1 cellular context compared by ENCODE assay signal in the genomic region with DNA sequence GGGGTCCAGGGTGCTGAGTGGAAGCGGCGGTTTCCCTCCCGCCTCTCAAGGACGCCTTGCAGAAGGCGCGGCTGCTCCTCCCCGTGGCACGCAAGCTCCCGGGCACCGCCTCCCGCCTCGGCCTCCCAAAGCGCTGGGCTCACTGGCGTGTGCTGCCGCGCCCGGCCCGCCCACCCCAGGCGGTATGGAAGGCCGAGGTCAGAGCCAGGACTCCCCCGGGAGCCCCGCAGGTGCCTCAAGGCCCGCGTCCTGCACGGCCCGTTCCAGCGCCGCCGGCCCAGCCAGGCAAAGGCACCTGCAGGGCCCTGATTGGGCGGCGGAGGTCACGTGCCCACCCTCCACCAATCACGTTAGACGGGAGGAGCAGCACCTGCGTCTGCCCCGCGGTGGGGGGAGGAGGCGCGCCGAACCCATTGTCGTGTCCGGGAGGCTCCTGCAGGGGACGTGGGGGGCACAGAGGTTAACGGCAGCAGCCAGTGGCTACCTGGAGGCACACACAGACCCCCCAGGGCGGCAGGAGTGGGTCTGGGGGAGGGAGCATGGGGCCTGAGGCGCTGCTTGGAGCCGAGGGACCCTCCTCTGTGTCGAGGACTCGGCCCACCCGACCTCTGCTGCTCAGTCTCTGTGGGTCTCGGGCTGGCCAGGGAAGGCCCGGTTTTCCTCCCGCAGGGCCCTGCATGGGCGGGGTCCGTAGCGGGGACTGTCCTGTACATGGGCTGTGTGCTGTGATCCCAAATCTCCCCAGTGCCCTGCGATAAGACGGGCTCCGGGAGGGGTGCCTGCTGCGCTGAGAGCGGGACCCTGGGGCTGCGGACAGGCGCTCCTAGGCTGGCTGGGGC.
TF ChIP-seq lines count a peak whose summit lies in the region.

No MANE protein-coding gene starts in this region.

TF ChIP-seq in K562, 482 proteins besides CTCF, POLR2A, EP300 and RAD21 (continued from another document and continues in another):
- TF ChIP-seq, protein P1, sequence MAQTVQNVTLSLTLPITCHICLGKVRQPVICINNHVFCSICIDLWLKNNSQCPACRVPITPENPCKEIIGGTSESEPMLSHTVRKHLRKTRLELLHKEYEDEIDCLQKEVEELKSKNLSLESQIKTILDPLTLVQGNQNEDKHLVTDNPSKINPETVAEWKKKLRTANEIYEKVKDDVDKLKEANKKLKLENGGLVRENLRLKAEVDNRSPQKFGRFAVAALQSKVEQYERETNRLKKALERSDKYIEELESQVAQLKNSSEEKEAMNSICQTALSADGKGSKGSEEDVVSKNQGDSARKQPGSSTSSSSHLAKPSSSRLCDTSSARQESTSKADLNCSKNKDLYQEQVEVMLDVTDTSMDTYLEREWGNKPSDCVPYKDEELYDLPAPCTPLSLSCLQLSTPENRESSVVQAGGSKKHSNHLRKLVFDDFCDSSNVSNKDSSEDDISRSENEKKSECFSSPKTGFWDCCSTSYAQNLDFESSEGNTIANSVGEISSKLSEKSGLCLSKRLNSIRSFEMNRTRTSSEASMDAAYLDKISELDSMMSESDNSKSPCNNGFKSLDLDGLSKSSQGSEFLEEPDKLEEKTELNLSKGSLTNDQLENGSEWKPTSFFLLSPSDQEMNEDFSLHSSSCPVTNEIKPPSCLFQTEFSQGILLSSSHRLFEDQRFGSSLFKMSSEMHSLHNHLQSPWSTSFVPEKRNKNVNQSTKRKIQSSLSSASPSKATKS (CRISPR knock-in tag; IDR thresholded peaks at IDR 0.05) = no peak
- TF ChIP-seq, protein P2, sequence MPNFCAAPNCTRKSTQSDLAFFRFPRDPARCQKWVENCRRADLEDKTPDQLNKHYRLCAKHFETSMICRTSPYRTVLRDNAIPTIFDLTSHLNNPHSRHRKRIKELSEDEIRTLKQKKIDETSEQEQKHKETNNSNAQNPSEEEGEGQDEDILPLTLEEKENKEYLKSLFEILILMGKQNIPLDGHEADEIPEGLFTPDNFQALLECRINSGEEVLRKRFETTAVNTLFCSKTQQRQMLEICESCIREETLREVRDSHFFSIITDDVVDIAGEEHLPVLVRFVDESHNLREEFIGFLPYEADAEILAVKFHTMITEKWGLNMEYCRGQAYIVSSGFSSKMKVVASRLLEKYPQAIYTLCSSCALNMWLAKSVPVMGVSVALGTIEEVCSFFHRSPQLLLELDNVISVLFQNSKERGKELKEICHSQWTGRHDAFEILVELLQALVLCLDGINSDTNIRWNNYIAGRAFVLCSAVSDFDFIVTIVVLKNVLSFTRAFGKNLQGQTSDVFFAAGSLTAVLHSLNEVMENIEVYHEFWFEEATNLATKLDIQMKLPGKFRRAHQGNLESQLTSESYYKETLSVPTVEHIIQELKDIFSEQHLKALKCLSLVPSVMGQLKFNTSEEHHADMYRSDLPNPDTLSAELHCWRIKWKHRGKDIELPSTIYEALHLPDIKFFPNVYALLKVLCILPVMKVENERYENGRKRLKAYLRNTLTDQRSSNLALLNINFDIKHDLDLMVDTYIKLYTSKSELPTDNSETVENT (CRISPR knock-in tag; IDR thresholded peaks at IDR 0.05) = no peak
- TF ChIP-seq MCM3 (IDR thresholded peaks at IDR 0.05) (no peak), ZFX (CRISPR knock-in tag; IDR thresholded peaks at IDR 0.05) (peak; percentile 90), RNF2 (IDR thresholded peaks at IDR 0.05) (peak; percentile 31; the same call in 1 of the 2 replicates), ZEB2 (IDR thresholded peaks at IDR 0.05) (peak; percentile 67), CREM (IDR thresholded peaks at IDR 0.05; ENCODE audit: low read depth) (peak; percentile 65), HDAC6 (IDR thresholded peaks at IDR 0.05; ENCODE audit: low read depth, low read length) (no peak), PML (IDR thresholded peaks at IDR 0.05; ENCODE audit: low read length) (peak; percentile 26; the same call in 1 of the 2 replicates), HMG20A (CRISPR knock-in tag; conservative IDR thresholded peaks at IDR 0.05) (no peak), KDM2B (CRISPR knock-in tag; IDR thresholded peaks at IDR 0.05) (no peak; the same call in 1 of the 2 replicates), CBFA2T2 (conservative IDR thresholded peaks at IDR 0.05) (peak; percentile 84), ZNF586 (CRISPR knock-in tag; conservative IDR thresholded peaks at IDR 0.05) (no peak), BRCA1 (IDR thresholded peaks at IDR 0.05) (no peak), BRCA1 (CRISPR knock-in tag; IDR thresholded peaks at IDR 0.05) (no peak), ATF7 (IDR thresholded peaks at IDR 0.05) (peak; percentile 58), ZNF551 (CRISPR knock-in tag; IDR thresholded peaks at IDR 0.05) (no peak), KLF6 (CRISPR knock-in tag; IDR thresholded peaks at IDR 0.05; ENCODE audit: borderline replicate concordance) (no peak), SMAD1 (IDR thresholded peaks at IDR 0.05; ENCODE audit: low read depth, low read length, partially characterized antibody) (no peak), KAT7 (CRISPR knock-in tag; IDR thresholded peaks at IDR 0.05; ENCODE audit: borderline replicate concordance) (no peak), STAT5B (CRISPR knock-in tag; IDR thresholded peaks at IDR 0.05) (no peak), PYGO2 (tag; IDR thresholded peaks at IDR 0.05) (no peak), DNMT1 (IDR thresholded peaks at IDR 0.05) (no peak), NFE2 (IDR thresholded peaks at IDR 0.05; ENCODE audit: low read depth) (no peak), YY1 (IDR thresholded peaks at IDR 0.05; ENCODE audit: borderline replicate concordance in 1 of 3, control insufficient read depth in 1 of 3, extremely low read depth in 1 of 3, insufficient read depth in 3 of 3, insufficient read length in 1 of 3, insufficient replicate concordance in 2 of 3, low read depth in 1 of 3, low read length in 2 of 3) (peak in 1 of 3 experiments; percentile 4), NCOA2 (IDR thresholded peaks at IDR 0.05; ENCODE audit: partially characterized antibody in 2 of 2) (no peak), FIP1L1 (IDR thresholded peaks at IDR 0.05; ENCODE audit: low read depth, low read length, poor library complexity, severe bottlenecking) (peak; percentile 11), ETS2 (tag; IDR thresholded peaks at IDR 0.05; ENCODE audit: borderline replicate concordance, poor library complexity, severe bottlenecking) (no peak), ERF (CRISPR knock-in tag; IDR thresholded peaks at IDR 0.05) (no peak), NFRKB (IDR thresholded peaks at IDR 0.05; ENCODE audit: low read depth) (no peak), CTBP1 (IDR thresholded peaks at IDR 0.05; ENCODE audit: borderline replicate concordance) (peak; percentile 87), CSDE1 (IDR thresholded peaks at IDR 0.05) (no peak), CBFB (CRISPR knock-in tag; IDR thresholded peaks at IDR 0.05) (no peak; the same call in 1 of the 2 replicates), NFXL1 (CRISPR knock-in tag; IDR thresholded peaks at IDR 0.05) (no peak), MXI1 (IDR thresholded peaks at IDR 0.05; ENCODE audit: low read depth, low read length) (no peak), HCFC1 (IDR thresholded peaks at IDR 0.05; ENCODE audit: low read depth, low read length) (no peak), ZNF282 (CRISPR knock-in tag; IDR thresholded peaks at IDR 0.05) (no peak), EP400 (IDR thresholded peaks at IDR 0.05) (peak; percentile 71; the same call in 1 of the 2 replicates), ZC3H8 (IDR thresholded peaks at IDR 0.05) (no peak), NR2F6 (CRISPR knock-in tag; IDR thresholded peaks at IDR 0.05) (no peak), ZNF778 (CRISPR knock-in tag; IDR thresholded peaks at IDR 0.05) (no peak), ZNF408 (CRISPR knock-in tag; IDR thresholded peaks at IDR 0.05; ENCODE audit: low read depth) (no peak), ZKSCAN3 (CRISPR knock-in tag; IDR thresholded peaks at IDR 0.05) (no peak), PHTF2 (CRISPR knock-in tag; IDR thresholded peaks at IDR 0.05) (no peak), MIER1 (IDR thresholded peaks at IDR 0.05; ENCODE audit: low read depth) (no peak), SETDB1 (IDR thresholded peaks at IDR 0.05; ENCODE audit: low read length) (no peak), TCF7L2 (IDR thresholded peaks at IDR 0.05; ENCODE audit: low read depth, low read length) (no peak), RBM34 (IDR thresholded peaks at IDR 0.05; ENCODE audit: borderline replicate concordance, insufficient read depth, low read length) (no peak), XRCC5 (IDR thresholded peaks at IDR 0.05; ENCODE audit: low read depth, low read length) (no peak), CHD4 (IDR thresholded peaks at IDR 0.05; ENCODE audit: insufficient read depth, insufficient replicate concordance, low read depth, low read length, poor library complexity, severe bottlenecking) (no peak), SNRNP70 (optimal IDR thresholded peaks at IDR 0.05; ENCODE audit: low read depth, low read length) (no peak), CBX5 (IDR thresholded peaks at IDR 0.05; ENCODE audit: borderline replicate concordance, low read depth) (0 out of 2 replicates have a peak, but pooled peaks have one; percentile 26), NCOA6 (IDR thresholded peaks at IDR 0.05) (no peak)
- TF ChIP-seq, protein P3, sequence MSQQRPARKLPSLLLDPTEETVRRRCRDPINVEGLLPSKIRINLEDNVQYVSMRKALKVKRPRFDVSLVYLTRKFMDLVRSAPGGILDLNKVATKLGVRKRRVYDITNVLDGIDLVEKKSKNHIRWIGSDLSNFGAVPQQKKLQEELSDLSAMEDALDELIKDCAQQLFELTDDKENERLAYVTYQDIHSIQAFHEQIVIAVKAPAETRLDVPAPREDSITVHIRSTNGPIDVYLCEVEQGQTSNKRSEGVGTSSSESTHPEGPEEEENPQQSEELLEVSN (IDR thresholded peaks at IDR 0.05; ENCODE audit: borderline replicate concordance in 1 of 2, extremely low read depth in 1 of 2, insufficient read depth in 1 of 2, insufficient read length in 1 of 2, low read depth in 1 of 2, low read length in 1 of 2, poor library complexity in 1 of 2, severe bottlenecking in 1 of 2) = peak; percentile 31 to 72
- TF ChIP-seq, protein P4, sequence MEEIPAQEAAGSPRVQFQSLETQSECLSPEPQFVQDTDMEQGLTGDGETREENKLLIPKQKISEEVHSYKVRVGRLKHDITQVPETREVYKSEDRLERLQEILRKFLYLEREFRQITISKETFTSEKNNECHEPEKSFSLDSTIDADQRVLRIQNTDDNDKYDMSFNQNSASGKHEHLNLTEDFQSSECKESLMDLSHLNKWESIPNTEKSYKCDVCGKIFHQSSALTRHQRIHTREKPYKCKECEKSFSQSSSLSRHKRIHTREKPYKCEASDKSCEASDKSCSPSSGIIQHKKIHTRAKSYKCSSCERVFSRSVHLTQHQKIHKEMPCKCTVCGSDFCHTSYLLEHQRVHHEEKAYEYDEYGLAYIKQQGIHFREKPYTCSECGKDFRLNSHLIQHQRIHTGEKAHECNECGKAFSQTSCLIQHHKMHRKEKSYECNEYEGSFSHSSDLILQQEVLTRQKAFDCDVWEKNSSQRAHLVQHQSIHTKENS (CRISPR knock-in tag; IDR thresholded peaks at IDR 0.05) = no peak
- TF ChIP-seq, protein P5, sequence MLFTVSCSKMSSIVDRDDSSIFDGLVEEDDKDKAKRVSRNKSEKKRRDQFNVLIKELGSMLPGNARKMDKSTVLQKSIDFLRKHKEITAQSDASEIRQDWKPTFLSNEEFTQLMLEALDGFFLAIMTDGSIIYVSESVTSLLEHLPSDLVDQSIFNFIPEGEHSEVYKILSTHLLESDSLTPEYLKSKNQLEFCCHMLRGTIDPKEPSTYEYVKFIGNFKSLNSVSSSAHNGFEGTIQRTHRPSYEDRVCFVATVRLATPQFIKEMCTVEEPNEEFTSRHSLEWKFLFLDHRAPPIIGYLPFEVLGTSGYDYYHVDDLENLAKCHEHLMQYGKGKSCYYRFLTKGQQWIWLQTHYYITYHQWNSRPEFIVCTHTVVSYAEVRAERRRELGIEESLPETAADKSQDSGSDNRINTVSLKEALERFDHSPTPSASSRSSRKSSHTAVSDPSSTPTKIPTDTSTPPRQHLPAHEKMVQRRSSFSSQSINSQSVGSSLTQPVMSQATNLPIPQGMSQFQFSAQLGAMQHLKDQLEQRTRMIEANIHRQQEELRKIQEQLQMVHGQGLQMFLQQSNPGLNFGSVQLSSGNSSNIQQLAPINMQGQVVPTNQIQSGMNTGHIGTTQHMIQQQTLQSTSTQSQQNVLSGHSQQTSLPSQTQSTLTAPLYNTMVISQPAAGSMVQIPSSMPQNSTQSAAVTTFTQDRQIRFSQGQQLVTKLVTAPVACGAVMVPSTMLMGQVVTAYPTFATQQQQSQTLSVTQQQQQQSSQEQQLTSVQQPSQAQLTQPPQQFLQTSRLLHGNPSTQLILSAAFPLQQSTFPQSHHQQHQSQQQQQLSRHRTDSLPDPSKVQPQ (CRISPR knock-in tag; IDR thresholded peaks at IDR 0.05; ENCODE audit: borderline replicate concordance) = no peak
- TF ChIP-seq, protein P6, sequence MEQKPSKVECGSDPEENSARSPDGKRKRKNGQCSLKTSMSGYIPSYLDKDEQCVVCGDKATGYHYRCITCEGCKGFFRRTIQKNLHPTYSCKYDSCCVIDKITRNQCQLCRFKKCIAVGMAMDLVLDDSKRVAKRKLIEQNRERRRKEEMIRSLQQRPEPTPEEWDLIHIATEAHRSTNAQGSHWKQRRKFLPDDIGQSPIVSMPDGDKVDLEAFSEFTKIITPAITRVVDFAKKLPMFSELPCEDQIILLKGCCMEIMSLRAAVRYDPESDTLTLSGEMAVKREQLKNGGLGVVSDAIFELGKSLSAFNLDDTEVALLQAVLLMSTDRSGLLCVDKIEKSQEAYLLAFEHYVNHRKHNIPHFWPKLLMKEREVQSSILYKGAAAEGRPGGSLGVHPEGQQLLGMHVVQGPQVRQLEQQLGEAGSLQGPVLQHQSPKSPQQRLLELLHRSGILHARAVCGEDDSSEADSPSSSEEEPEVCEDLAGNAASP (IDR thresholded peaks at IDR 0.05) = no peak
- TF ChIP-seq, protein P7, sequence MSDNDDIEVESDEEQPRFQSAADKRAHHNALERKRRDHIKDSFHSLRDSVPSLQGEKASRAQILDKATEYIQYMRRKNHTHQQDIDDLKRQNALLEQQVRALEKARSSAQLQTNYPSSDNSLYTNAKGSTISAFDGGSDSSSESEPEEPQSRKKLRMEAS (CRISPR knock-in tag; IDR thresholded peaks at IDR 0.05) = peak; percentile 91
- TF ChIP-seq, protein P8, sequence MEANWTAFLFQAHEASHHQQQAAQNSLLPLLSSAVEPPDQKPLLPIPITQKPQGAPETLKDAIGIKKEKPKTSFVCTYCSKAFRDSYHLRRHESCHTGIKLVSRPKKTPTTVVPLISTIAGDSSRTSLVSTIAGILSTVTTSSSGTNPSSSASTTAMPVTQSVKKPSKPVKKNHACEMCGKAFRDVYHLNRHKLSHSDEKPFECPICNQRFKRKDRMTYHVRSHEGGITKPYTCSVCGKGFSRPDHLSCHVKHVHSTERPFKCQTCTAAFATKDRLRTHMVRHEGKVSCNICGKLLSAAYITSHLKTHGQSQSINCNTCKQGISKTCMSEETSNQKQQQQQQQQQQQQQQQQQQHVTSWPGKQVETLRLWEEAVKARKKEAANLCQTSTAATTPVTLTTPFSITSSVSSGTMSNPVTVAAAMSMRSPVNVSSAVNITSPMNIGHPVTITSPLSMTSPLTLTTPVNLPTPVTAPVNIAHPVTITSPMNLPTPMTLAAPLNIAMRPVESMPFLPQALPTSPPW (CRISPR knock-in tag; IDR thresholded peaks at IDR 0.05) = peak; percentile 91
